Comparison of ENCODE assay signal across 18 cellular contexts in the genomic region with DNA sequence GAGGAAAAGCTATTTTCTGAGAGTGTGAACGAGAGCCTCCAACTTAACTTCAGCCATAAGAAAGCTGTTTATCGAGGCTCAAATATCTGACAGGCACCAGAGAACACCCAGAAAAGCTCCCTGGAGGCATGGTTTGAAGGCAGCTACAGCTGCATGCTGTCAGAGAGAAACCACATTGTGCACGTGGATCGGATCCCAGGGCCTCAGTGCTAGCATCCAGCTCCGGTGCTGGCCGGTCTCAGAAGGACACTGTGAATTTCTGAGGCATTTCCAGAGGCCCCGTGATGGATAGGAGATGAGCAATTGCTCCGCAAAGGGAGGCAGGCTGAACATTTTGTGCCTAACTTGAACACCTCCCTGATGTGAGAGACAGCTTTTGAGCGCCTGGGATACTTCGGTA.
DNase-seq lines count a peak whose midpoint lies in the region; ATAC-seq, FAIRE-seq and TF ChIP-seq lines count a peak whose summit lies in the region.
"Had no signal": no experiment of that assay in that cellular context is flagged by ENCODE, and none has a peak within 500 bp of the region (broad histone marks: within the 10 kb centered on the region; RNA-seq: fewer than 3 reads in every experiment).

No MANE protein-coding gene starts in this region.

- DNase-seq in astrocyte (ENCODE audit: low read depth) (no peak), left ventricle myocardium inferior (peak; percentile 75), posterior vena cava (ENCODE audit: low spot score) (peak; percentile 89), vagina (ENCODE audit: extremely low spot score in 2 of 2) (peak in 1 of 2 donors; percentile 97), WTC11 (ENCODE audit: low spot score) (no peak)
- DNase-seq: activated naive CD4-positive, alpha-beta T cell treated with anti-CD3 and anti-CD28 coated beads, Interleukin-2, amount 10 ng/mL, durations not matched to agents 7 days and 5 days; GOT3; islet precursor cell; NCI-H1436; NCI-H82; stimulated activated CD4-positive, alpha-beta T cell treated with anti-CD3 and anti-CD28 coated beads, Interleukin-4, amount 100 ng/mL, for 1 hour; substantia nigra had no signal

- H3K27ac Mint-ChIP-seq in astrocyte (ENCODE audit: unreplicated experiment) (peak overlapping the region; percentile 29), WTC11 (no peak overlapping the region)
- H3K27ac Mint-ChIP-seq: activated naive CD4-positive, alpha-beta T cell treated with anti-CD3 and anti-CD28 coated beads, Interleukin-2, amount 10 ng/mL, durations not matched to agents 7 days and 5 days; brain; mesothelial cell of epicardium had no signal

- CTCF ChIA-PET in WTC11 (lab: Charles Lee), result interaction anchor here (1.2 kb wide), 1 partner anchor 73 kb away, joined by 8 read pairs; no protein-coding TSS in a partner anchor

- H3K36me3 Mint-ChIP-seq in astrocyte (ENCODE audit: low read depth, unreplicated experiment) (no peaks in the 10 kb centered on the region), WTC11 (no peaks in the 10 kb centered on the region)
- H3K36me3 Mint-ChIP-seq: activated naive CD4-positive, alpha-beta T cell treated with anti-CD3 and anti-CD28 coated beads, Interleukin-2, amount 10 ng/mL, durations not matched to agents 7 days and 5 days; brain; mesothelial cell of epicardium had no signal

- H3K27ac ChIP-seq in astrocyte (ENCODE audit: low read depth, low read length), result no peak overlapping the region
- peak overlapping the region; percentile 57 for H3K27ac ChIP-seq in left ventricle myocardium inferior (replicated peaks)
- peak overlapping the region; percentile 62 for H3K27ac ChIP-seq in vagina

- H3K27me3 Mint-ChIP-seq in astrocyte (ENCODE audit: low read depth, unreplicated experiment), result peaks cover 2% of the 10 kb centered on the region
- H3K27me3 Mint-ChIP-seq in WTC11 (ENCODE audit: low read depth), result no peaks in the 10 kb centered on the region; the same call in 1 of the 2 replicates
- H3K27me3 Mint-ChIP-seq: activated naive CD4-positive, alpha-beta T cell treated with anti-CD3 and anti-CD28 coated beads, Interleukin-2, amount 10 ng/mL, durations not matched to agents 7 days and 5 days had no signal

- no peaks in the 10 kb centered on the region for H3K27me3 ChIP-seq in astrocyte (ENCODE audit: insufficient read depth, low read length)
- H3K27me3 ChIP-seq in left ventricle myocardium inferior (ENCODE audit: low read depth), result no peaks in the 10 kb centered on the region
- H3K27me3 ChIP-seq in vagina, result no peaks in the 10 kb centered on the region

- intact Hi-C loops in left ventricle myocardium inferior (cut with micrococcal nuclease) (no loop called here), posterior vena cava (cut with DNase I) (no loop called here), vagina (cut with DNase I) (loop anchor here (1.0 kb wide), 1 partner anchor 9 kb away; no protein-coding TSS in a partner anchor)

- ATAC-seq in GM19463 (IDR thresholded peaks at IDR 0.05; ENCODE audit: unreplicated experiment) (no peak), WTC11 (no peak), HG02678 (IDR thresholded peaks at IDR 0.05; ENCODE audit: unreplicated experiment) (no peak)
- ATAC-seq: Panc1 had no signal

- no peak for TF ChIP-seq POLR2A in vagina (IDR thresholded peaks at IDR 0.05)

- H3K36me3 ChIP-seq in astrocyte (ENCODE audit: insufficient read depth, low read length) (no peaks in the 10 kb centered on the region), left ventricle myocardium inferior (no peaks in the 10 kb centered on the region), vagina (no peaks in the 10 kb centered on the region)

- no peak overlapping the region for H3K9ac ChIP-seq in astrocyte (ENCODE audit: low read length)

- H3K4me1 Mint-ChIP-seq in astrocyte (ENCODE audit: low read depth, unreplicated experiment), result peaks cover 2% of the 10 kb centered on the region
- H3K4me1 Mint-ChIP-seq in WTC11, result no peaks in the 10 kb centered on the region
- H3K4me1 Mint-ChIP-seq: activated naive CD4-positive, alpha-beta T cell treated with anti-CD3 and anti-CD28 coated beads, Interleukin-2, amount 10 ng/mL, durations not matched to agents 7 days and 5 days; brain; mesothelial cell of epicardium had no signal

- TF ChIP-seq CTCF in astrocyte (IDR thresholded peaks at IDR 0.05; ENCODE audit: insufficient read depth, low read depth, low read length) (no peak), left ventricle myocardium inferior (IDR thresholded peaks at IDR 0.05; ENCODE audit: borderline replicate concordance) (no peak), vagina (IDR thresholded peaks at IDR 0.05) (no peak), WTC11 (IDR thresholded peaks at IDR 0.05) (no peak)

- no peak overlapping the region for H3K4me3 Mint-ChIP-seq in astrocyte (ENCODE audit: unreplicated experiment)
- no peak overlapping the region for H3K4me3 Mint-ChIP-seq in WTC11
- H3K4me3 Mint-ChIP-seq: activated naive CD4-positive, alpha-beta T cell treated with anti-CD3 and anti-CD28 coated beads, Interleukin-2, amount 10 ng/mL, durations not matched to agents 7 days and 5 days; brain; mesothelial cell of epicardium had no signal

- H3K9me3 ChIP-seq in astrocyte (ENCODE audit: insufficient read depth, low read depth, low read length), result no peaks in the 10 kb centered on the region
- no peaks in the 10 kb centered on the region for H3K9me3 ChIP-seq in left ventricle myocardium inferior (replicated peaks)
- no peaks in the 10 kb centered on the region for H3K9me3 ChIP-seq in vagina

- H3K4me3 ChIP-seq in astrocyte (ENCODE audit: insufficient read depth, low read depth, low read length) (no peak overlapping the region), left ventricle myocardium inferior (no peak overlapping the region), vagina (no peak overlapping the region)

- H3K79me2 ChIP-seq in astrocyte (ENCODE audit: insufficient read depth, low read length), result no peaks in the 10 kb centered on the region

- no peaks in the 10 kb centered on the region for H4K20me1 ChIP-seq in astrocyte (ENCODE audit: insufficient read depth, low read length)

- H2AFZ ChIP-seq in astrocyte (ENCODE audit: low read depth, low read length), result no peak overlapping the region

- H3K9me3 Mint-ChIP-seq in astrocyte (ENCODE audit: unreplicated experiment) (peaks cover 4% of the 10 kb centered on the region), WTC11 (no peaks in the 10 kb centered on the region)
- H3K9me3 Mint-ChIP-seq: activated naive CD4-positive, alpha-beta T cell treated with anti-CD3 and anti-CD28 coated beads, Interleukin-2, amount 10 ng/mL, durations not matched to agents 7 days and 5 days; brain had no signal

- H3K4me2 ChIP-seq in astrocyte (ENCODE audit: low read length), result no peak overlapping the region

- FAIRE-seq in astrocyte (lab: Jason Lieb, UNC), result no peak
- FAIRE-seq: TTC549 had no signal

- no peaks in the 10 kb centered on the region for H3K4me1 ChIP-seq in astrocyte (ENCODE audit: insufficient read depth, low read length)
- H3K4me1 ChIP-seq in left ventricle myocardium inferior, result no peaks in the 10 kb centered on the region
- H3K4me1 ChIP-seq in vagina, result no peaks in the 10 kb centered on the region

- POLR2A ChIA-PET in WTC11 (lab: Charles Lee), result no interaction called here

TF ChIP-seq in WTC11, 78 proteins besides CTCF, POLR2A, EP300 and RAD21 (continues in another document):
- TF ChIP-seq HMGA2 (CRISPR knock-in tag; IDR thresholded peaks at IDR 0.05) (no peak), ZNF232 (CRISPR knock-in tag; IDR thresholded peaks at IDR 0.05) (no peak), ZBTB43 (CRISPR knock-in tag; IDR thresholded peaks at IDR 0.05) (no peak), ZBTB21 (CRISPR knock-in tag; IDR thresholded peaks at IDR 0.05; ENCODE audit: borderline replicate concordance) (no peak)
- TF ChIP-seq, protein P1, sequence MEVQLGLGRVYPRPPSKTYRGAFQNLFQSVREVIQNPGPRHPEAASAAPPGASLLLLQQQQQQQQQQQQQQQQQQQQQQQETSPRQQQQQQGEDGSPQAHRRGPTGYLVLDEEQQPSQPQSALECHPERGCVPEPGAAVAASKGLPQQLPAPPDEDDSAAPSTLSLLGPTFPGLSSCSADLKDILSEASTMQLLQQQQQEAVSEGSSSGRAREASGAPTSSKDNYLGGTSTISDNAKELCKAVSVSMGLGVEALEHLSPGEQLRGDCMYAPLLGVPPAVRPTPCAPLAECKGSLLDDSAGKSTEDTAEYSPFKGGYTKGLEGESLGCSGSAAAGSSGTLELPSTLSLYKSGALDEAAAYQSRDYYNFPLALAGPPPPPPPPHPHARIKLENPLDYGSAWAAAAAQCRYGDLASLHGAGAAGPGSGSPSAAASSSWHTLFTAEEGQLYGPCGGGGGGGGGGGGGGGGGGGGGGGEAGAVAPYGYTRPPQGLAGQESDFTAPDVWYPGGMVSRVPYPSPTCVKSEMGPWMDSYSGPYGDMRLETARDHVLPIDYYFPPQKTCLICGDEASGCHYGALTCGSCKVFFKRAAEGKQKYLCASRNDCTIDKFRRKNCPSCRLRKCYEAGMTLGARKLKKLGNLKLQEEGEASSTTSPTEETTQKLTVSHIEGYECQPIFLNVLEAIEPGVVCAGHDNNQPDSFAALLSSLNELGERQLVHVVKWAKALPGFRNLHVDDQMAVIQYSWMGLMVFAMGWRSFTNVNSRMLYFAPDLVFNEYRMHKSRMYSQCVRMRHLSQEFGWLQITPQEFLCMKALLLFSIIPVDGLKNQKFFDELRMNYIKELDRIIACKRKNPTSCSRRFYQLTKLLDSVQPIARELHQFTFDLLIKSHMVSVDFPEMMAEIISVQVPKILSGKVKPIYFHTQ (CRISPR knock-in tag; IDR thresholded peaks at IDR 0.05), result no peak

Comparison
In these comparisons a context has a peak if more than half of its experiments do, and no peak if none do; other contexts are left out.
1. DNase-seq: peak in left ventricle myocardium inferior (single experiment) and posterior vena cava (single experiment); none in astrocyte (single experiment) and WTC11 (single experiment).